13 cellular contexts compared by ENCODE assay signal in the genomic region with DNA sequence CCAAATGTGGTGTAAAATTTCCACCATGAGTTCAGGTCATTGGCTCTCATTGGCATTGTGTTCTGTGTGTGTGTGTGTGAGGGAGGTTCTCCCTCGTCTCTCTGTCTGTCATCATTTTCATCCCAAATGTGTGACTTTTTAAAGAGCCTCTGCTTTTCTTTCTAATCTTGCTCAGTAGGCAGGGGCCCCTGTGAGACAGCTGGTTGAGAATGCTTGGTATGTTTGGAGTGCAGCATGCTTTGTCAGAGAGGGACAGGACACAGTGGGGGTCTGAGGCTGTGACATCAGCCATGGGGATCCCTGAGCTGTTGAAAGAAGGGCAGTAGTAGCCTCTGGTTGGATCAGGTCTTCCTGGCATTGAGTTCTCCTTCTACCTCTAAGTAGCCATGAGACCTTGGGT. TPM values are rescaled to one million over a fixed set of nuclear protein-coding genes. Genes with fewer than 3 reads are reported as not detected.
A peak's percentile ranks its signal among the peaks of the same experiment; 100 is the strongest.
DNase-seq lines count a peak whose midpoint lies in the region; ATAC-seq, FAIRE-seq and TF ChIP-seq lines count a peak whose summit lies in the region.
"Had no signal": no experiment of that assay in that cellular context is flagged by ENCODE, and none has a peak within 500 bp of the region (broad histone marks: within the 10 kb centered on the region; RNA-seq: fewer than 3 reads in every experiment).

No MANE protein-coding gene starts in this region.

- no peaks in the 10 kb centered on the region for H3K36me3 ChIP-seq in HAP-1 (replicated peaks)

- peaks cover 1% of the 10 kb centered on the region for H3K27me3 Mint-ChIP-seq in HFFc6 (ENCODE audit: insufficient read depth)
- no peaks in the 10 kb centered on the region for H3K27me3 Mint-ChIP-seq in WTC11 (ENCODE audit: low read depth)
- H3K27me3 Mint-ChIP-seq in type B pancreatic cell: peaks cover 14% of the 10 kb centered on the region

- H3K27ac Mint-ChIP-seq in HFFc6 (peak overlapping the region; percentile 92), WTC11 (peak overlapping the region; percentile 83), type B pancreatic cell (peak overlapping the region; percentile 57)
- H3K27ac Mint-ChIP-seq: activated T-helper 2 cell treated with anti-CD3 and anti-CD28 coated beads, Interferon-gamma antibody, Interleukin-2, Interleukin-4, amounts not matched to agents 10 μg/mL and 5 μg/mL and 100 μg/mL, durations not matched to agents 14 hours and 24 hours and 36 hours had no signal

- H3K4me1 ChIP-seq in HAP-1: no peaks in the 10 kb centered on the region

- TF ChIP-seq CTCF in HFFc6 (IDR thresholded peaks at IDR 0.05) (no peak), WTC11 (IDR thresholded peaks at IDR 0.05) (no peak), type B pancreatic cell (conservative IDR thresholded peaks at IDR 0.05) (no peak)

- H3K36me3 Mint-ChIP-seq in HFFc6 (ENCODE audit: low read depth) (peaks cover 7% of the 10 kb centered on the region; the same call in 1 of the 2 replicates), WTC11 (peaks cover 3% of the 10 kb centered on the region), type B pancreatic cell (no peaks in the 10 kb centered on the region)

- H3K27me3 ChIP-seq in HAP-1 (ENCODE audit: low read depth): no peaks in the 10 kb centered on the region

- no peaks in the 10 kb centered on the region for H3K9me3 ChIP-seq in HAP-1

- no peaks in the 10 kb centered on the region for H3K9me3 Mint-ChIP-seq in HFFc6
- peaks cover 4% of the 10 kb centered on the region for H3K9me3 Mint-ChIP-seq in WTC11
- H3K9me3 Mint-ChIP-seq in type B pancreatic cell: peaks cover 5% of the 10 kb centered on the region
- H3K9me3 Mint-ChIP-seq: activated T-helper 2 cell treated with anti-CD3 and anti-CD28 coated beads, Interferon-gamma antibody, Interleukin-2, Interleukin-4, amounts not matched to agents 10 μg/mL and 5 μg/mL and 100 μg/mL, durations not matched to agents 14 hours and 24 hours and 36 hours had no signal

- CTCF ChIA-PET in WTC11 (lab: Charles Lee): interaction anchor here (0.7 to 1.1 kb wide), 4 partner anchors 10 to 611 kb away, joined by 3 to 9 read pairs (median 4); a partner anchor contains a TSS

- peak; percentile 68 for DNase-seq in HFFc6
- DNase-seq in WTC11 (ENCODE audit: low spot score): peak; percentile 74
- peak; percentile 87 for DNase-seq in iPS DF 19.7 (ENCODE audit: low read depth, low spot score)
- DNase-seq in type B pancreatic cell (ENCODE audit: extremely low spot score, unreplicated experiment): no peak
- DNase-seq in HAP-1 (ENCODE audit: low spot score in 2 of 2): no peak
- no peak for DNase-seq in GM12891 (ENCODE audit: insufficient read length, low spot score)
- DNase-seq: activated CD4-positive, alpha-beta T cell treated with anti-CD3 and anti-CD28 coated beads for 4 hours; NCI-H1417 treated with DMSO at 0.1 percent for 48 hours; NCI-H774; stimulated activated CD4-positive, alpha-beta T cell treated with anti-CD3 and anti-CD28 coated beads, Interleukin-1b, Interleukin-23, amount 100 ng/mL, for 48 hours; stimulated activated naive CD8-positive, alpha-beta T cell treated with anti-CD3 and anti-CD28 coated beads, Interleukin-15, Interleukin-2, amounts not matched to agents 100 U/mL and 50 U/mL, for 24 hours had no signal

- no peak for FAIRE-seq in GM12891 (lab: Jason Lieb, UNC)

- ATAC-seq in WTC11 (peak; percentile 94), GM19351 (IDR thresholded peaks at IDR 0.05; ENCODE audit: unreplicated experiment) (no peak)
- ATAC-seq: stimulated activated naive CD8-positive, alpha-beta T cell treated with anti-CD3 and anti-CD28 coated beads, Interleukin-15, Interleukin-2, amounts not matched to agents 100 U/mL and 50 U/mL, for 24 hours had no signal

- H3K4me3 ChIP-seq in HAP-1: no peak overlapping the region

- in situ Hi-C loops in HAP-1 (cut with MboI; ENCODE audit: low sequenced_read_pairs): no loop called here

- H3K4me1 Mint-ChIP-seq in HFFc6 (ENCODE audit: low read depth) (peaks cover 68% of the 10 kb centered on the region), WTC11 (peaks cover 34% of the 10 kb centered on the region), type B pancreatic cell (ENCODE audit: unreplicated experiment) (no peaks in the 10 kb centered on the region)

- H3K4me3 Mint-ChIP-seq in HFFc6 (peak overlapping the region; percentile 80), WTC11 (no peak overlapping the region), type B pancreatic cell (no peak overlapping the region)

- POLR2A ChIA-PET in WTC11 (lab: Charles Lee): no interaction called here

- TF ChIP-seq POLR2A in GM12891 (IDR thresholded peaks at IDR 0.05; ENCODE audit: low read depth, low read length): no peak

TF ChIP-seq in WTC11, 78 proteins besides CTCF, POLR2A, EP300 and RAD21 (continues in another document):
- TF ChIP-seq ZBTB21 (CRISPR knock-in tag; IDR thresholded peaks at IDR 0.05; ENCODE audit: borderline replicate concordance) (no peak), PRRX2 (CRISPR knock-in tag; IDR thresholded peaks at IDR 0.05) (no peak), KAT7 (CRISPR knock-in tag; IDR thresholded peaks at IDR 0.05; ENCODE audit: borderline replicate concordance) (no peak), ZNF396 (CRISPR knock-in tag; IDR thresholded peaks at IDR 0.05; ENCODE audit: borderline replicate concordance) (0 out of 2 replicates have a peak, but pooled peaks have one; percentile 8), TEAD1 (CRISPR knock-in tag; IDR thresholded peaks at IDR 0.05) (peak; percentile 81; the same call in 1 of the 2 replicates)
- TF ChIP-seq, protein P1, sequence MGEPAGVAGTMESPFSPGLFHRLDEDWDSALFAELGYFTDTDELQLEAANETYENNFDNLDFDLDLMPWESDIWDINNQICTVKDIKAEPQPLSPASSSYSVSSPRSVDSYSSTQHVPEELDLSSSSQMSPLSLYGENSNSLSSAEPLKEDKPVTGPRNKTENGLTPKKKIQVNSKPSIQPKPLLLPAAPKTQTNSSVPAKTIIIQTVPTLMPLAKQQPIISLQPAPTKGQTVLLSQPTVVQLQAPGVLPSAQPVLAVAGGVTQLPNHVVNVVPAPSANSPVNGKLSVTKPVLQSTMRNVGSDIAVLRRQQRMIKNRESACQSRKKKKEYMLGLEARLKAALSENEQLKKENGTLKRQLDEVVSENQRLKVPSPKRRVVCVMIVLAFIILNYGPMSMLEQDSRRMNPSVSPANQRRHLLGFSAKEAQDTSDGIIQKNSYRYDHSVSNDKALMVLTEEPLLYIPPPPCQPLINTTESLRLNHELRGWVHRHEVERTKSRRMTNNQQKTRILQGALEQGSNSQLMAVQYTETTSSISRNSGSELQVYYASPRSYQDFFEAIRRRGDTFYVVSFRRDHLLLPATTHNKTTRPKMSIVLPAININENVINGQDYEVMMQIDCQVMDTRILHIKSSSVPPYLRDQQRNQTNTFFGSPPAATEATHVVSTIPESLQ (CRISPR knock-in tag; IDR thresholded peaks at IDR 0.05): no peak
- TF ChIP-seq, protein P2, sequence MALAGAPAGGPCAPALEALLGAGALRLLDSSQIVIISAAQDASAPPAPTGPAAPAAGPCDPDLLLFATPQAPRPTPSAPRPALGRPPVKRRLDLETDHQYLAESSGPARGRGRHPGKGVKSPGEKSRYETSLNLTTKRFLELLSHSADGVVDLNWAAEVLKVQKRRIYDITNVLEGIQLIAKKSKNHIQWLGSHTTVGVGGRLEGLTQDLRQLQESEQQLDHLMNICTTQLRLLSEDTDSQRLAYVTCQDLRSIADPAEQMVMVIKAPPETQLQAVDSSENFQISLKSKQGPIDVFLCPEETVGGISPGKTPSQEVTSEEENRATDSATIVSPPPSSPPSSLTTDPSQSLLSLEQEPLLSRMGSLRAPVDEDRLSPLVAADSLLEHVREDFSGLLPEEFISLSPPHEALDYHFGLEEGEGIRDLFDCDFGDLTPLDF (CRISPR knock-in tag; IDR thresholded peaks at IDR 0.05): no peak

TF ChIP-seq in GM12891, 5 proteins besides CTCF, POLR2A, EP300 and RAD21:
- no peak for TF ChIP-seq PAX5 (IDR thresholded peaks at IDR 0.05; ENCODE audit: insufficient read depth, low read length, severe bottlenecking)
- no peak for TF ChIP-seq POU2F2 (IDR thresholded peaks at IDR 0.05; ENCODE audit: low read depth, low read length)
- TF ChIP-seq POLR2AphosphoS5 (IDR thresholded peaks at IDR 0.05; ENCODE audit: low read depth, low read length): no peak
- TF ChIP-seq SPI1 (IDR thresholded peaks at IDR 0.05; ENCODE audit: low read depth, low read length): no peak
- no peak for TF ChIP-seq TAF1 (IDR thresholded peaks at IDR 0.05; ENCODE audit: low read depth, low read length)

RNA-seq across cellular contexts. Expression of a gene that starts 10.6 kb away (rescaled TPM):
- total RNA-seq in HFFc6 (2021; fragmentation: NEBNext Ultra II Directional; extraction: Animal tissue kit (Norgen Biotek cat#: 25700)): 10 to 100 TPM; 39.4 to 49.8 (median 43.8) TPM
- total RNA-seq in WTC11 (2021): 8.6 to 11.1 TPM (median 9.2 TPM) in 3 replicates
- total RNA-seq in type B pancreatic cell (ENCODE audit: low replicate concordance): 11.2 and 18.6 TPM in 2 replicates
- polyA plus RNA-seq in GM12891 (2012; ENCODE audit: low read depth, missing spikeins): 0.14 TPM

Comparison
In these comparisons a context has a peak if more than half of its experiments do, and no peak if none do; other contexts are left out.
1. DNase-seq: peak in HFFc6 (single experiment), WTC11 (single experiment) and iPS DF 19.7 (single experiment); none in type B pancreatic cell (single experiment), HAP-1 (0 of 2) and GM12891 (single experiment).
2. Peak in every context shown above with its lines, with median percentiles within 50 percentile points of each other: H3K27ac Mint-ChIP-seq.